In the genomic region with DNA sequence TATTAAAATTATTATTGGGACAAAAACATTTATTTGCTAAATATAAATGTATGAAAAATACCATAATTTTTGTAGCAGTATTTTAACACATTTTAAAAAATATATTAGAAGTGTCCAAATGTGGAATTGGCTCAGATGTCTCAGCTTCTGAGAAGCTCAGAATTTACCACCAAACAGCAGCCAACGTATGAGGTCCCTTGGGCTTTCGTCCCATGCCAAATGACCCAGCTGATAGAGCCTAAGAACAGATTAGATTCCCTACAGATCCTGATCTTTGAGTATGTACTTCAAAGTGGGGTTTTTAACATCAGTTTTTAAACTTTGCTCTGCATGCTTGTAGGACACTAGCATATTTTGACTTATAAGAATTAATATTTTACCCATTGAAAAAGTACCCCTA, we compare ENCODE assay signal across 20 cellular contexts.
DNase-seq lines count a peak whose midpoint lies in the region; ATAC-seq and TF ChIP-seq lines count a peak whose summit lies in the region.
"Had no signal": no experiment of that assay in that cellular context is flagged by ENCODE, and none has a peak within 500 bp of the region (broad histone marks: within the 10 kb centered on the region; RNA-seq: fewer than 3 reads in every experiment).

No MANE protein-coding gene starts in this region.

- no peak overlapping the region for H3K4me2 ChIP-seq in mesenchymal stem cell (ENCODE audit: low read length, poor library complexity, severe bottlenecking)

- H3K4ac ChIP-seq in mesenchymal stem cell (ENCODE audit: low read depth in 1 of 2, low read length in 2 of 2): no peak overlapping the region

- no peaks in the 10 kb centered on the region for H3K9me3 ChIP-seq in CD4-positive, alpha-beta T cell (ENCODE audit: control insufficient read depth, low read length)
- no peaks in the 10 kb centered on the region for H3K9me3 ChIP-seq in ascending aorta
- H3K9me3 ChIP-seq in mesenchymal stem cell (ENCODE audit: control insufficient read depth, low read length): no peaks in the 10 kb centered on the region
- H3K9me3 ChIP-seq: MG63, SJSA1 had no signal

- H3K23ac ChIP-seq in mesenchymal stem cell (ENCODE audit: low read length in 2 of 2): no peak overlapping the region

- no peak overlapping the region for H2BK5ac ChIP-seq in mesenchymal stem cell (ENCODE audit: low read depth, low read length, poor library complexity, severe bottlenecking)

- no peak overlapping the region for H3K4me3 Mint-ChIP-seq in T-helper 1 cell treated with Interleukin-12 subunit alpha and Interleukin-12 subunit beta and Interleukin-4 antibody, amounts not matched to agents 30 μg/mL and 1 μg/mL, for 36 hours
- H3K4me3 Mint-ChIP-seq in CD4-positive, alpha-beta T cell: no peak overlapping the region
- H3K4me3 Mint-ChIP-seq: B cell; CD8-positive, alpha-beta memory T cell had no signal

- H2AK5ac ChIP-seq in mesenchymal stem cell (ENCODE audit: low read length, severe bottlenecking): no peak overlapping the region

- H2BK15ac ChIP-seq in mesenchymal stem cell (ENCODE audit: low read depth, poor library complexity, severe bottlenecking): no peak overlapping the region

- no peak overlapping the region for H4K8ac ChIP-seq in mesenchymal stem cell (ENCODE audit: low read length)

- no peaks in the 10 kb centered on the region for H3K9me3 Mint-ChIP-seq in T-helper 1 cell treated with Interleukin-12 subunit alpha and Interleukin-12 subunit beta and Interleukin-4 antibody, amounts not matched to agents 30 μg/mL and 1 μg/mL, for 36 hours
- H3K9me3 Mint-ChIP-seq in CD4-positive, alpha-beta T cell: no peaks in the 10 kb centered on the region
- H3K9me3 Mint-ChIP-seq: CD8-positive, alpha-beta memory T cell had no signal

- no peak for DNase-seq in T-helper 1 cell
- no peak for DNase-seq in CD4-positive, alpha-beta T cell
- DNase-seq in ascending aorta (ENCODE audit: low spot score in 2 of 2): no peak
- no peak for DNase-seq in mesenchymal stem cell
- no peak for DNase-seq in stimulated activated CD4-positive, alpha-beta T cell treated with anti-CD3 and anti-CD28 coated beads, Interleukin-4, amount 100 ng/mL, for 4 hours
- DNase-seq: Calu3; CD8-positive, alpha-beta memory T cell; DMS79 treated with DMSO at 0.1 percent for 48 hours; KBM-7; NCI-H2029; NCI-H524 treated with DMSO at 0.1 percent for 48 hours; NCI-H774 had no signal

- H3K14ac ChIP-seq in mesenchymal stem cell (ENCODE audit: low read length in 2 of 2): no peak overlapping the region

- H3K18ac ChIP-seq in mesenchymal stem cell (ENCODE audit: low read depth in 1 of 2, low read length in 2 of 2): no peak overlapping the region

- no peaks in the 10 kb centered on the region for H3K36me3 ChIP-seq in ascending aorta
- no peaks in the 10 kb centered on the region for H3K36me3 ChIP-seq in mesenchymal stem cell (ENCODE audit: control insufficient read depth in 1 of 2, insufficient read depth in 2 of 2, low read depth in 1 of 2, low read length in 2 of 2)
- H3K36me3 ChIP-seq: MG63, SJSA1 had no signal

- no peaks in the 10 kb centered on the region for H3K79me1 ChIP-seq in mesenchymal stem cell (replicated peaks; ENCODE audit: low read length, poor library complexity, severe bottlenecking)

- no peak for ATAC-seq in CD4-positive, alpha-beta T cell (ENCODE audit: poor library complexity)
- ATAC-seq in HG03571 (IDR thresholded peaks at IDR 0.05; ENCODE audit: unreplicated experiment) (no peak), HG02678 (IDR thresholded peaks at IDR 0.05; ENCODE audit: unreplicated experiment) (no peak)

- H3K27ac ChIP-seq in CD4-positive, alpha-beta T cell (ENCODE audit: low read depth, low read length): no peak overlapping the region
- H3K27ac ChIP-seq in ascending aorta (peak overlapping the region; percentile 78 to 84), mesenchymal stem cell (ENCODE audit: low read length, poor library complexity, severe bottlenecking) (no peak overlapping the region)
- H3K27ac ChIP-seq: 22Rv1, C4-2B, SJSA1 had no signal

- H3K4me1 ChIP-seq in ascending aorta: peaks cover 0 to 36% of the 10 kb centered on the region in 2 donors
- peaks cover 5% of the 10 kb centered on the region for H3K4me1 ChIP-seq in mesenchymal stem cell (ENCODE audit: control insufficient read depth, insufficient read depth, low read depth, low read length)

- no peak overlapping the region for H2BK12ac ChIP-seq in mesenchymal stem cell (ENCODE audit: low read length in 2 of 2)

- peak overlapping the region; percentile 25 for H3K9ac ChIP-seq in mesenchymal stem cell (ENCODE audit: low read length)

- intact Hi-C loops in CD4-positive, alpha-beta T cell (cut with DNase I, micrococcal nuclease): loop anchor here (2.0 to 10.0 kb wide), 5 partner anchors 79 to 1359 kb away; a partner anchor contains a TSS
- intact Hi-C loops in ascending aorta (cut with DNase I): loop anchor here (5.0 to 10.0 kb wide), 2 partner anchors 949 to 1207 kb away; no protein-coding TSS in a partner anchor

- no peaks in the 10 kb centered on the region for H3K27me3 ChIP-seq in CD4-positive, alpha-beta T cell (ENCODE audit: control insufficient read depth, insufficient read depth, low read length)
- no peaks in the 10 kb centered on the region for H3K27me3 ChIP-seq in ascending aorta
- no peaks in the 10 kb centered on the region for H3K27me3 ChIP-seq in mesenchymal stem cell (ENCODE audit: control insufficient read depth in 1 of 2, insufficient read depth in 1 of 2, low read length in 2 of 2)
- H3K27me3 ChIP-seq: MG63, SJSA1 had no signal

- H3K4me3 ChIP-seq in ascending aorta (no peak overlapping the region), mesenchymal stem cell (ENCODE audit: insufficient read depth in 1 of 2, low read depth in 1 of 2, low read length in 2 of 2) (no peak overlapping the region)
- H3K4me3 ChIP-seq: MG63, SJSA1 had no signal

- no peak overlapping the region for H4K91ac ChIP-seq in mesenchymal stem cell (ENCODE audit: low read length)

- CTCF ChIA-PET in CD4-positive, alpha-beta T cell (lab: Charles Lee): no interaction called here

- H2AFZ ChIP-seq in mesenchymal stem cell (ENCODE audit: low read depth, low read length): no peak overlapping the region

- WGBS in mesenchymal stem cell: 92% methylated on average over 2 of the region's 2 CpGs

- no peak overlapping the region for H2BK120ac ChIP-seq in mesenchymal stem cell (ENCODE audit: low read depth, low read length)

- no peaks in the 10 kb centered on the region for H3K27me3 Mint-ChIP-seq in T-helper 1 cell treated with Interleukin-12 subunit alpha and Interleukin-12 subunit beta and Interleukin-4 antibody, amounts not matched to agents 30 μg/mL and 1 μg/mL, for 36 hours (ENCODE audit: low read depth)
- H3K27me3 Mint-ChIP-seq in CD4-positive, alpha-beta T cell: no peaks in the 10 kb centered on the region
- H3K27me3 Mint-ChIP-seq: CD8-positive, alpha-beta memory T cell had no signal

- H3K4me1 Mint-ChIP-seq in T-helper 1 cell treated with Interleukin-12 subunit alpha and Interleukin-12 subunit beta and Interleukin-4 antibody, amounts not matched to agents 30 μg/mL and 1 μg/mL, for 36 hours (ENCODE audit: low read depth): peaks cover 68% of the 10 kb centered on the region
- H3K4me1 Mint-ChIP-seq in CD4-positive, alpha-beta T cell (ENCODE audit: low read depth): peaks cover 36% of the 10 kb centered on the region

- TF ChIP-seq CTCF in CD4-positive, alpha-beta T cell (IDR thresholded peaks at IDR 0.05): no peak
- TF ChIP-seq CTCF in ascending aorta (IDR thresholded peaks at IDR 0.05): no peak

- POLR2A ChIA-PET in CD4-positive, alpha-beta T cell (lab: Charles Lee): no interaction called here

- H3K27ac Mint-ChIP-seq in T-helper 1 cell treated with Interleukin-12 subunit alpha and Interleukin-12 subunit beta and Interleukin-4 antibody, amounts not matched to agents 30 μg/mL and 1 μg/mL, for 36 hours: peak overlapping the region; percentile 16
- peak overlapping the region; percentile 6 for H3K27ac Mint-ChIP-seq in CD4-positive, alpha-beta T cell
- H3K27ac Mint-ChIP-seq: B cell had no signal

- H3K36me3 Mint-ChIP-seq in T-helper 1 cell treated with Interleukin-12 subunit alpha and Interleukin-12 subunit beta and Interleukin-4 antibody, amounts not matched to agents 30 μg/mL and 1 μg/mL, for 36 hours (ENCODE audit: low read depth): peaks cover 9% of the 10 kb centered on the region
- no peaks in the 10 kb centered on the region for H3K36me3 Mint-ChIP-seq in CD4-positive, alpha-beta T cell (ENCODE audit: low read depth)
- H3K36me3 Mint-ChIP-seq: CD8-positive, alpha-beta memory T cell had no signal

Comparison
In these comparisons a context has a peak if more than half of its experiments do, and no peak if none do; other contexts are left out.
1. H3K27ac ChIP-seq: peak in ascending aorta (2 of 2); none in CD4-positive, alpha-beta T cell (single experiment) and mesenchymal stem cell (single experiment).